In genomic region chr19:6737284-6737872, GRCh38 we compare ENCODE assay signal across 1 cellular context.
TF ChIP-seq lines count a peak whose summit lies in the region.

TSS of gene GPR108 (minus strand) at chr19:6737580. CDS start at chr19:6737576, 4 bp downstream.

TF ChIP-seq in H1, 55 proteins besides CTCF, POLR2A, EP300 and RAD21:
- TF ChIP-seq SAP30 (IDR thresholded peaks at IDR 0.05; ENCODE audit: insufficient read depth, insufficient replicate concordance, low read length) (no peak), GABPA (IDR thresholded peaks at IDR 0.05; ENCODE audit: borderline replicate concordance, insufficient read depth, low read length) (0 out of 2 replicates have a peak, but pooled peaks have one; percentile 20), CHD2 (IDR thresholded peaks at IDR 0.05; ENCODE audit: low read length) (peak; percentile 94), KDM1A (IDR thresholded peaks at IDR 0.05; ENCODE audit: borderline replicate concordance, low read length) (no peak), CBX5 (IDR thresholded peaks at IDR 0.05; ENCODE audit: low read depth, low read length) (no peak), TAF1 (IDR thresholded peaks at IDR 0.05; ENCODE audit: low read depth, low read length) (peak; percentile 46; the same call in 1 of the 2 replicates), SP4 (IDR thresholded peaks at IDR 0.05; ENCODE audit: low read length) (peak; percentile 58; the same call in 1 of the 2 replicates), CREB1 (IDR thresholded peaks at IDR 0.05) (peak; percentile 95), POU5F1 (IDR thresholded peaks at IDR 0.05; ENCODE audit: low read depth, low read length) (no peak), SP1 (IDR thresholded peaks at IDR 0.05; ENCODE audit: low read depth, low read length) (peak; percentile 100), BRCA1 (IDR thresholded peaks at IDR 0.05; ENCODE audit: low read depth, low read length) (peak; percentile 48; the same call in 1 of the 2 replicates), CHD1 (IDR thresholded peaks at IDR 0.05; ENCODE audit: low read depth, low read length) (peak; percentile 100), KDM4A (IDR thresholded peaks at IDR 0.05; ENCODE audit: low read depth, low read length, severe bottlenecking) (peak; percentile 32), ASH2L (IDR thresholded peaks at IDR 0.05; ENCODE audit: low read length) (no peak), SIX5 (IDR thresholded peaks at IDR 0.05; ENCODE audit: low read depth, low read length) (peak; percentile 76), SP2 (IDR thresholded peaks at IDR 0.05; ENCODE audit: low read length) (peak; percentile 94), MAX (IDR thresholded peaks at IDR 0.05) (peak; percentile 67), PHF8 (conservative IDR thresholded peaks at IDR 0.05; ENCODE audit: low read depth, low read length) (peak; percentile 82), USF2 (IDR thresholded peaks at IDR 0.05; ENCODE audit: low read length) (no peak), CEBPB (IDR thresholded peaks at IDR 0.05; ENCODE audit: low read depth, low read length) (peak; percentile 75), MAFK (IDR thresholded peaks at IDR 0.05; ENCODE audit: low read depth, low read length) (no peak), EGR1 (IDR thresholded peaks at IDR 0.05; ENCODE audit: borderline replicate concordance, low read depth, low read length) (peak; percentile 15; the same call in 1 of the 2 replicates), JUND (IDR thresholded peaks at IDR 0.05; ENCODE audit: low read length) (peak; percentile 100)
